8 cellular contexts compared by ENCODE assay signal in genomic region chr10:69237528-69238159, GRCh38. TPM values are rescaled to one million over a fixed set of nuclear protein-coding genes. Genes with fewer than 3 reads are reported as not detected.
DNase-seq lines count a peak whose midpoint lies in the region; ATAC-seq, FAIRE-seq and TF ChIP-seq lines count a peak whose summit lies in the region.

No MANE protein-coding gene starts in this region.

- TF ChIP-seq CTCF in AG04449 (IDR thresholded peaks at IDR 0.05; ENCODE audit: insufficient read depth, low read length, missing control alignments) (peak; percentile 78), cardiac fibroblast (IDR thresholded peaks at IDR 0.05; ENCODE audit: low read depth, low read length) (peak; percentile 92), kidney (IDR thresholded peaks at IDR 0.05; ENCODE audit: borderline replicate concordance, extremely low read depth, insufficient read depth) (peak; percentile 97)

- CTCF ChIA-PET in AG04449 (lab: Yijun Ruan, JAX) = interaction anchor here (0.8 to 16.9 kb wide), 16 partner anchors 9 to 270 kb away, joined by 3 to 451 read pairs (median 4); no protein-coding TSS in a partner anchor

- ATAC-seq in GM18519 (IDR thresholded peaks at IDR 0.05; ENCODE audit: low FRiP score, unreplicated experiment) (peak; percentile 85), HG03097 (IDR thresholded peaks at IDR 0.05; ENCODE audit: low FRiP score, unreplicated experiment) (peak; percentile 78)

- intact Hi-C loops in kidney (cut with DNase I) = loop anchor here (5.0 kb wide), 1 partner anchor 155 kb away; no protein-coding TSS in a partner anchor

- H3K4me3 ChIP-seq in AG04449 (ENCODE audit: low read depth, low read length) (no peak overlapping the region), cardiac fibroblast (replicated peaks in 1 of 2; ENCODE audit: low read depth in 2 of 2, low read length in 2 of 2) (no peak overlapping the region), kidney (ENCODE audit: low read length in 2 of 2) (no peak overlapping the region)

- H3K4me1 ChIP-seq in kidney (ENCODE audit: control insufficient read depth in 1 of 2, insufficient read depth in 1 of 2, low read depth in 1 of 2, low read length in 2 of 2) = peaks cover 0 to 3% of the 10 kb centered on the region in 2 donors

- POLR2A ChIA-PET in AG04449 (lab: Yijun Ruan, JAX) = no interaction called here

- H3K27ac ChIP-seq in kidney (ENCODE audit: low read depth in 2 of 2, low read length in 2 of 2) = no peak overlapping the region

- DNase-seq in AG04449 (ENCODE audit: low read depth, low spot score) (no peak), NCI-H2196 treated with DMSO at 0.1 percent for 48 hours (lab: John Stamatoyannopoulos, UW; ENCODE audit: unreplicated experiment) (peak; percentile 31), cardiac fibroblast (ENCODE audit: low read depth in 2 of 2) (peak; percentile 84 to 90), kidney (peak; percentile 91)
- DNase-seq in activated CD4-positive, CD25-positive, alpha-beta regulatory T cell treated with anti-CD3 and anti-CD28 coated beads, Interleukin-2, amount 50 U/mL, for 16 hours (ENCODE audit: low read depth, low spot score) = peak; percentile 74
- DNase-seq in stimulated activated CD4-positive, alpha-beta T cell treated with anti-CD3 and anti-CD28 coated beads, Interleukin-2, amount 100 ng/mL, for 24 hours = peak; percentile 92 to 93

- no peak overlapping the region for H3K9ac ChIP-seq in kidney (ENCODE audit: low read length in 2 of 2)

- no peak for FAIRE-seq in kidney (lab: Jason Lieb, UNC)

- H3K9me3 ChIP-seq in kidney (ENCODE audit: control insufficient read depth in 1 of 2, low read length in 2 of 2) = no peaks in the 10 kb centered on the region

- peaks cover 0 to 2% of the 10 kb centered on the region in 2 donors for H3K36me3 ChIP-seq in kidney (ENCODE audit: control insufficient read depth in 1 of 2, insufficient read depth in 2 of 2, low read length in 2 of 2)

RNA-seq across cellular contexts. Expression of gene HKDC1, which starts 17.5 kb away (rescaled TPM):
- 27.4 TPM for total RNA-seq in kidney
- polyA plus RNA-seq in kidney (ENCODE audit: insufficient read depth, low read depth, low replicate concordance) = 8.3 TPM

RNA-seq across cellular contexts. Expression of gene HK1, which starts 40.7 kb away (rescaled TPM):
- 84.9 TPM for total RNA-seq in kidney
- polyA plus RNA-seq in kidney (ENCODE audit: insufficient read depth, low read depth, low replicate concordance) = 35.9 TPM

RNA-seq across cellular contexts. Expression of gene SUPV3L1, which starts 57.6 kb away (rescaled TPM):
- total RNA-seq in kidney = 25.1 TPM
- polyA plus RNA-seq in kidney (ENCODE audit: insufficient read depth, low read depth, low replicate concordance) = 48.3 TPM
